Comparison of ENCODE assay signal across 1 cellular context in genomic region chr16:86335266-86336172, GRCh38.
A peak's percentile ranks its signal among the peaks of the same experiment; 100 is the strongest.
TF ChIP-seq lines count a peak whose summit lies in the region.

No MANE protein-coding gene starts in this region.

TF ChIP-seq in K562, 482 proteins besides CTCF, POLR2A, EP300 and RAD21:
- TF ChIP-seq NFIX (CRISPR knock-in tag; IDR thresholded peaks at IDR 0.05; ENCODE audit: low read depth) = no peak
- TF ChIP-seq ZNF24 (IDR thresholded peaks at IDR 0.05) = 0 out of 2 replicates have a peak, but pooled peaks have one; percentile 32
